ENCODE assay signal across 19 cellular contexts in genomic region chr14:104388631-104389325, GRCh38.
DNase-seq lines count a peak whose midpoint lies in the region; ATAC-seq and TF ChIP-seq lines count a peak whose summit lies in the region.
"Had no signal": no experiment of that assay in that cellular context is flagged by ENCODE, and none has a peak within 500 bp of the region (broad histone marks: within the 10 kb centered on the region; RNA-seq: fewer than 3 reads in every experiment).

No MANE protein-coding gene starts in this region.

- intact Hi-C loops in left lung (cut with DNase I) (no loop called here), testis (cut with DNase I; ENCODE audit: low total_unique reads) (no loop called here)

- no peaks in the 10 kb centered on the region for H3K9me3 Mint-ChIP-seq in activated naive CD4-positive, alpha-beta T cell treated with anti-CD3 and anti-CD28 coated beads, Interleukin-2, amount 50 U/mL, for 72 hours
- no peaks in the 10 kb centered on the region for H3K9me3 Mint-ChIP-seq in T-cell

- peak; percentile 4 for DNase-seq in activated naive CD4-positive, alpha-beta T cell treated with anti-CD3 and anti-CD28 coated beads, Interleukin-2, amount 50 U/mL, for 16 hours
- DNase-seq in activated naive CD4-positive, alpha-beta T cell treated with anti-CD3 and anti-CD28 coated beads, Interleukin-2, amount 50 U/mL, for 72 hours (ENCODE audit: low spot score in 2 of 2): no peak
- DNase-seq in T-cell (peak in 2 of 34 experiments; percentile 11 to 12), left lung (peak; percentile 23 to 74), testis (peak; percentile 5), DMS 273 (lab: John Stamatoyannopoulos, UW; ENCODE audit: unreplicated experiment) (no peak), caudate nucleus (lab: John Stamatoyannopoulos, UW) (no peak)
- DNase-seq: amygdala; foreskin fibroblast; GDM1; GOT3; left ventricle myocardium inferior; NCI-H1436 treated with DMSO at 0.1 percent for 48 hours; NCI-H226; SHP77; stimulated activated CD4-positive, alpha-beta T cell treated with anti-CD3 and anti-CD28 coated beads, Interleukin-12 subunit alpha, Interleukin-12 subunit beta, amount 100 ng/mL, for 4 hours; stimulated activated naive CD8-positive, alpha-beta T cell treated with anti-CD3 and anti-CD28 coated beads, Interleukin-15, Interleukin-2, amounts not matched to agents 100 U/mL and 50 U/mL, for 24 hours; T-helper 9 cell had no signal

- peak overlapping the region in 1 of 3 donors; percentile 75 for H3K4me3 Mint-ChIP-seq in T-cell

- H3K27me3 Mint-ChIP-seq in T-cell: no peaks in the 10 kb centered on the region

- WGBS in testis, 2 donors: 94 to 95% methylated on average over 10 to 24 of the region's 24 CpGs

- no peaks in the 10 kb centered on the region for H3K9me3 ChIP-seq in left lung
- no peaks in the 10 kb centered on the region for H3K9me3 ChIP-seq in testis
- H3K9me3 ChIP-seq: left ventricle myocardium inferior had no signal

- H3K27me3 ChIP-seq in left lung (peaks cover 0 to 15% of the 10 kb centered on the region in 2 donors), testis (no peaks in the 10 kb centered on the region)

- H3K4me3 ChIP-seq in left lung (no peak overlapping the region), testis (no peak overlapping the region)
- H3K4me3 ChIP-seq: left ventricle myocardium inferior had no signal

- H3K4me1 ChIP-seq in left lung: peaks cover 0 to 5% of the 10 kb centered on the region in 2 donors
- H3K4me1 ChIP-seq in testis: peaks cover 2% of the 10 kb centered on the region

- no peak for ATAC-seq in activated naive CD4-positive, alpha-beta T cell treated with anti-CD3 and anti-CD28 coated beads, Interleukin-2, amount 50 U/mL, for 72 hours
- no peak for ATAC-seq in T-cell (replicated peaks in 1 of 4)
- no peak for ATAC-seq in left lung
- no peak for ATAC-seq in GM19467 (IDR thresholded peaks at IDR 0.05; ENCODE audit: unreplicated experiment)
- ATAC-seq: stimulated activated naive CD8-positive, alpha-beta T cell treated with anti-CD3 and anti-CD28 coated beads, Interleukin-15, Interleukin-2, amounts not matched to agents 100 U/mL and 50 U/mL, for 24 hours had no signal

- CTCF ChIA-PET in T-cell (lab: Charles Lee): no interaction called here

- H3K27ac Mint-ChIP-seq in activated naive CD4-positive, alpha-beta T cell treated with anti-CD3 and anti-CD28 coated beads, Interleukin-2, amount 50 U/mL, for 72 hours: no peak overlapping the region
- peak overlapping the region; percentile 77 to 89 for H3K27ac Mint-ChIP-seq in T-cell

- no peak overlapping the region for H3K27ac ChIP-seq in left lung
- H3K27ac ChIP-seq in testis: no peak overlapping the region
- H3K27ac ChIP-seq in caudate nucleus (ENCODE audit: low read depth, low read length): no peak overlapping the region
- H3K27ac ChIP-seq: left ventricle myocardium inferior had no signal

- no peak for TF ChIP-seq POLR2A in testis (IDR thresholded peaks at IDR 0.05)

- peaks cover 48 to 63% (median 51%) of the 10 kb centered on the region in 3 donors for H3K4me1 Mint-ChIP-seq in T-cell

- H3K36me3 ChIP-seq in left lung: no peaks in the 10 kb centered on the region
- no peaks in the 10 kb centered on the region for H3K36me3 ChIP-seq in testis (ENCODE audit: low read depth, missing control alignments)
- H3K36me3 ChIP-seq: left ventricle myocardium inferior had no signal

- no peaks in the 10 kb centered on the region for H3K36me3 Mint-ChIP-seq in activated naive CD4-positive, alpha-beta T cell treated with anti-CD3 and anti-CD28 coated beads, Interleukin-2, amount 50 U/mL, for 72 hours
- H3K36me3 Mint-ChIP-seq in T-cell: no peaks in the 10 kb centered on the region

- TF ChIP-seq CTCF in left lung (IDR thresholded peaks at IDR 0.05) (no peak), testis (IDR thresholded peaks at IDR 0.05) (no peak)

- POLR2A ChIA-PET in T-cell (lab: Charles Lee): no interaction called here

Comparison
In these comparisons a context has a peak if more than half of its experiments do, and no peak if none do; other contexts are left out.
1. DNase-seq: peak in activated naive CD4-positive, alpha-beta T cell treated with anti-CD3 and anti-CD28 coated beads, Interleukin-2, amount 50 U/mL, for 16 hours (single experiment), left lung (2 of 2) and testis (single experiment); none in activated naive CD4-positive, alpha-beta T cell treated with anti-CD3 and anti-CD28 coated beads, Interleukin-2, amount 50 U/mL, for 72 hours (0 of 2), DMS 273 (single experiment) and caudate nucleus (0 of 61).
2. H3K27ac Mint-ChIP-seq: peak in T-cell (2 of 2); none in activated naive CD4-positive, alpha-beta T cell treated with anti-CD3 and anti-CD28 coated beads, Interleukin-2, amount 50 U/mL, for 72 hours (0 of 2).